8 cellular contexts compared by ENCODE assay signal in genomic region chr3:187044206-187044605, GRCh38.
DNase-seq lines count a peak whose midpoint lies in the region; ATAC-seq and TF ChIP-seq lines count a peak whose summit lies in the region.

No MANE protein-coding gene starts in this region.

- H3K36me3 ChIP-seq in heart left ventricle (peaks cover 0 to 36% (median 18%) of the 10 kb centered on the region in 9 donors), neutrophil (peaks cover 22% of the 10 kb centered on the region)

- H3K27ac ChIP-seq in heart left ventricle (peak overlapping the region in 10 of 12 donors; percentile 11 to 75 (median 53)), neutrophil (peak overlapping the region; percentile 4)

- peaks cover 26% of the 10 kb centered on the region for H3K36me3 Mint-ChIP-seq in T-helper 17 cell (ENCODE audit: low read depth)

- H3K27me3 Mint-ChIP-seq in T-helper 17 cell = no peaks in the 10 kb centered on the region

- no peak overlapping the region for H3K4me3 Mint-ChIP-seq in T-helper 17 cell

- peaks cover 52% of the 10 kb centered on the region for H3K4me1 Mint-ChIP-seq in T-helper 17 cell

- no peak for TF ChIP-seq POLR2A in heart left ventricle (IDR thresholded peaks at IDR 0.05)

- peak in 1 of 4 donors; percentile 42 for ATAC-seq in heart left ventricle
- ATAC-seq in left cardiac atrium = no peak
- peak; percentile 42 for ATAC-seq in HG03097 (IDR thresholded peaks at IDR 0.05; ENCODE audit: low FRiP score, unreplicated experiment)
- no peak for ATAC-seq in T-helper 17 cell

- H3K9me3 ChIP-seq in heart left ventricle = no peaks in the 10 kb centered on the region
- no peaks in the 10 kb centered on the region for H3K9me3 ChIP-seq in T-helper 17 cell (ENCODE audit: control insufficient read depth, low read length, poor library complexity, severe bottlenecking)
- H3K9me3 ChIP-seq in neutrophil = no peaks in the 10 kb centered on the region

- H3K27me3 ChIP-seq in heart left ventricle = no peaks in the 10 kb centered on the region
- H3K27me3 ChIP-seq in neutrophil = no peaks in the 10 kb centered on the region

- H3K4me1 ChIP-seq in heart left ventricle (peaks cover 7 to 65% (median 46%) of the 10 kb centered on the region in 12 donors), neutrophil (ENCODE audit: control insufficient read depth in 1 of 2, insufficient read depth in 1 of 2, low read depth in 1 of 2, low read length in 1 of 2) (peaks cover 8 to 24% of the 10 kb centered on the region in 2 experiments)

- TF ChIP-seq CTCF in heart left ventricle (IDR thresholded peaks at IDR 0.05) = no peak
- TF ChIP-seq CTCF in neutrophil (IDR thresholded peaks at IDR 0.05) = no peak

- DNase-seq in heart left ventricle (no peak), left cardiac atrium (no peak), T-helper 17 cell (no peak), iPS-NIHi11 (ENCODE audit: low spot score) (no peak), mucosa of gallbladder (ENCODE audit: low spot score) (no peak)
- DNase-seq in stimulated activated CD4-positive, alpha-beta T cell treated with anti-CD3 and anti-CD28 coated beads, Interleukin-1b, Interleukin-23, amount 100 ng/mL, for 48 hours = no peak

- intact Hi-C loops in heart left ventricle (cut with DNase I) = loop anchor here in 1 of 10 donors (5.0 kb wide), 1 partner anchor 107 kb away; no protein-coding TSS in a partner anchor
- intact Hi-C loops in left cardiac atrium (cut with DNase I) = loop anchor here in 1 of 2 donors (10.0 kb wide), 1 partner anchor 109 kb away; the partner anchor contains the start of gene ST6GAL1

- no peak overlapping the region for H3K4me3 ChIP-seq in heart left ventricle
- H3K4me3 ChIP-seq in neutrophil (ENCODE audit: low read depth in 1 of 2, low read length in 1 of 2) = no peak overlapping the region

- H3K27ac Mint-ChIP-seq in T-helper 17 cell = peak overlapping the region; percentile 84

- WGBS in heart left ventricle, 4 donors = 65 to 73% (median 69%) methylated on average over 3 of the region's 3 CpGs
